In genomic region chr1:96416690-96417444, GRCh38 we compare ENCODE assay signal across 10 cellular contexts.
A peak's percentile ranks its signal among the peaks of the same experiment; 100 is the strongest.
DNase-seq lines count a peak whose midpoint lies in the region; ATAC-seq lines count a peak whose summit lies in the region.
"Had no signal": no experiment of that assay in that cellular context is flagged by ENCODE, and none has a peak within 500 bp of the region (broad histone marks: within the 10 kb centered on the region; RNA-seq: fewer than 3 reads in every experiment).

No MANE protein-coding gene starts in this region.

- no peaks in the 10 kb centered on the region for H3K36me3 ChIP-seq in SJSA1
- H3K36me3 ChIP-seq in skeletal muscle satellite cell (ENCODE audit: insufficient read depth, low read length), result no peaks in the 10 kb centered on the region
- H3K36me3 ChIP-seq in CD8-positive, alpha-beta memory T cell (ENCODE audit: insufficient read depth, low read length), result no peaks in the 10 kb centered on the region

- H3K27ac ChIP-seq in SJSA1, result peak overlapping the region; percentile 65
- H3K27ac ChIP-seq in CD8-positive, alpha-beta memory T cell (ENCODE audit: low read depth, low read length), result no peak overlapping the region

- peaks cover 17% of the 10 kb centered on the region for H3K4me1 ChIP-seq in SJSA1 (replicated peaks)
- peaks cover 15% of the 10 kb centered on the region for H3K4me1 ChIP-seq in skeletal muscle satellite cell (ENCODE audit: control insufficient read depth, insufficient read depth, low read length)
- H3K4me1 ChIP-seq in CD8-positive, alpha-beta memory T cell (ENCODE audit: insufficient read depth, low read length), result no peaks in the 10 kb centered on the region

- H3K27ac Mint-ChIP-seq in CD8-positive, alpha-beta memory T cell, result peak overlapping the region in 1 of 8 donors; percentile 29

- peak overlapping the region; percentile 15 for H3K4me2 ChIP-seq in skeletal muscle satellite cell (ENCODE audit: low read length)

- DNase-seq in SJSA1 (ENCODE audit: low read depth in 1 of 2, low spot score in 2 of 2), result no peak
- no peak for DNase-seq in NCI-H2171 (lab: John Stamatoyannopoulos, UW)
- no peak for DNase-seq in HT-29 (ENCODE audit: low spot score)
- no peak for DNase-seq in dedifferentiated amniotic fluid mesenchymal stem cell (ENCODE audit: extremely low spot score)
- DNase-seq in CD8-positive, alpha-beta memory T cell, result no peak
- DNase-seq: activated naive CD4-positive, alpha-beta T cell treated with Interleukin-2 at 50 U/mL for 16 hours; kidney had no signal

- CTCF ChIA-PET in CD8-positive, alpha-beta memory T cell (lab: Charles Lee), result no interaction called here

- no peak overlapping the region for H3K4me3 ChIP-seq in SJSA1
- no peak overlapping the region for H3K4me3 ChIP-seq in skeletal muscle satellite cell (ENCODE audit: low read length)
- H3K4me3 ChIP-seq in CD8-positive, alpha-beta memory T cell (ENCODE audit: low read length), result no peak overlapping the region

- no peaks in the 10 kb centered on the region for H3K4me1 Mint-ChIP-seq in CD8-positive, alpha-beta memory T cell

- peak; percentile 80 for ATAC-seq in GM19351 (IDR thresholded peaks at IDR 0.05; ENCODE audit: unreplicated experiment)
- ATAC-seq in HG02938 (IDR thresholded peaks at IDR 0.05; ENCODE audit: unreplicated experiment), result peak; percentile 99

- H3K27me3 ChIP-seq in SJSA1 (replicated peaks) (no peaks in the 10 kb centered on the region), skeletal muscle satellite cell (ENCODE audit: control insufficient read depth, insufficient read depth, low read length) (no peaks in the 10 kb centered on the region)
- no peaks in the 10 kb centered on the region for H3K27me3 ChIP-seq in CD8-positive, alpha-beta memory T cell (ENCODE audit: insufficient read depth, low read length, poor library complexity, severe bottlenecking)

- H3K4me3 Mint-ChIP-seq in CD8-positive, alpha-beta memory T cell, result no peak overlapping the region

- H3K27me3 Mint-ChIP-seq in CD8-positive, alpha-beta memory T cell, result no peaks in the 10 kb centered on the region

- no peaks in the 10 kb centered on the region for H3K36me3 Mint-ChIP-seq in CD8-positive, alpha-beta memory T cell

- POLR2A ChIA-PET in CD8-positive, alpha-beta memory T cell (lab: Charles Lee), result no interaction called here

- H3K9me3 ChIP-seq in SJSA1 (replicated peaks) (no peaks in the 10 kb centered on the region), skeletal muscle satellite cell (replicated peaks; ENCODE audit: low read length) (no peaks in the 10 kb centered on the region)
- H3K9me3 ChIP-seq in CD8-positive, alpha-beta memory T cell (ENCODE audit: low read length), result no peaks in the 10 kb centered on the region

- peak overlapping the region; percentile 26 for H3K9ac ChIP-seq in skeletal muscle satellite cell (ENCODE audit: low read depth, low read length)

- H3K9me3 Mint-ChIP-seq in CD8-positive, alpha-beta memory T cell, result peaks cover 0 to 4% (median 0%) of the 10 kb centered on the region in 5 donors
